In the genomic region with DNA sequence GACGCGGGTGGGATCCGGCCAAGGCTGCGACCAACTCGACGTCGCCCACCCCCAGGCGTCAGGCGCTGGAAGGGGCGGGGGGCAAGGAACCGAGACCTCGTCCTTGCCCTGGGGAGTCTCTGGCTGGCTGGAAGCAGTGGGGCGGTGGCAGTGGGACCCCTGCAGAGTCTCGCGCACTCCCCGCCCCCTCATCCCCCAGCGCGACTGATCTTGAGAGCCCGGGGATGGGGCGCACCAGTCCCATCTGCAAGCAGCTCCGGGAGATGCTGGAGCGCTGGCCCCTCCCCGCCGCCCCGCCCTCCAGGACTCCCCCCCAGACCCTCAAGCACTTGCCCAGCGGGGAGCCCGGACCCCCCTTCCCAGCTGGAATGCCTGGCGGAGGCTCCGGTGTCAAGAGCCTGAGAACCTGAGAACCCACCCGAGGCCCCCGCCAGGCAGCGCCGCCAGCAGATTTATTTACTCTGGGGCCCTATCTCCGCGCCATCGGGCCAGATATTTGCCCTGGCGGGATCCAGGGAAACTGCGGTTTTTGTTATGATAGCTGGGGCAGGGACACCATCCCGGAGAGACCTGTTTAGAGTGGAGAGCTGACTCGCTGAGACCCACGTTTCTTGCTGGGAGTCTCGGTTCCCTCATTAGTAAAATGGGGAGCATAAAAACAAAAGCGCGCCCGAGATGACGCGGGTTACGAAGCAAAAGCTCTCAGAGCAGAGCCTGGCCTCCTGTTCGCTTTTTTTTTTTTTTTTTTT, we compare ENCODE assay signal across 9 cellular contexts. TPM values are rescaled to one million over a fixed set of nuclear protein-coding genes. Genes with fewer than 3 reads are reported as not detected.
DNase-seq lines count a peak whose midpoint lies in the region; ATAC-seq, FAIRE-seq and TF ChIP-seq lines count a peak whose summit lies in the region.
"Had no signal": no experiment of that assay in that cellular context is flagged by ENCODE, and none has a peak within 500 bp of the region (broad histone marks: within the 10 kb centered on the region; RNA-seq: fewer than 3 reads in every experiment).

No MANE protein-coding gene starts in this region.

- peaks cover 79% of the 10 kb centered on the region for H3K27me3 Mint-ChIP-seq in WTC11 (ENCODE audit: low read depth)

- H3K27me3 ChIP-seq in iPS-20b (ENCODE audit: insufficient read depth, low read length) = peaks cover 42% of the 10 kb centered on the region

- no peaks in the 10 kb centered on the region for H3K36me3 ChIP-seq in iPS-20b (ENCODE audit: insufficient read depth, low read depth, low read length)

- FAIRE-seq in urothelium cell line (lab: Jason Lieb, UNC) (no peak), H54 (lab: Jason Lieb, UNC) (no peak)
- FAIRE-seq: bronchial epithelial cell had no signal

- peak; percentile 75 for DNase-seq in ELF-1 (ENCODE audit: low read depth, low spot score)
- DNase-seq in WTC11 (ENCODE audit: low spot score) = peak; percentile 69
- peak; percentile 67 for DNase-seq in urothelium cell line (ENCODE audit: low spot score)
- no peak for DNase-seq in HCEC 1CT
- no peak for DNase-seq in H54 (ENCODE audit: insufficient read length, low spot score)

- H3K4me1 ChIP-seq in iPS-20b (ENCODE audit: insufficient read depth, low read length) = no peaks in the 10 kb centered on the region

- peaks cover 53% of the 10 kb centered on the region for H3K9me3 Mint-ChIP-seq in WTC11

- CTCF ChIA-PET in WTC11 (lab: Charles Lee) = interaction anchor here (0.6 to 2.0 kb wide), 14 partner anchors 11 to 328 kb away, joined by 3 to 11 read pairs (median 3); no protein-coding TSS in a partner anchor

- H3K4me3 Mint-ChIP-seq in WTC11 = peak overlapping the region; percentile 68

- TF ChIP-seq POLR2A in H54 (IDR thresholded peaks at IDR 0.05; ENCODE audit: low read depth, low read length) = no peak

- peaks cover 7% of the 10 kb centered on the region for H3K4me1 Mint-ChIP-seq in WTC11

- ATAC-seq in WTC11 = peak; percentile 45
- no peak for ATAC-seq in GM19397 (IDR thresholded peaks at IDR 0.05; ENCODE audit: unreplicated experiment)

- H3K4me3 ChIP-seq in iPS-20b (ENCODE audit: low read length) = peak overlapping the region; percentile 36; the same call in 1 of the 2 replicates

- no peak overlapping the region for H3K27ac Mint-ChIP-seq in WTC11

- H3K27ac ChIP-seq in 22Rv1 (peak overlapping the region; percentile 92), iPS-20b (ENCODE audit: low read length) (no peak overlapping the region)

- no peak overlapping the region for H3K9ac ChIP-seq in iPS-20b (ENCODE audit: low read depth, low read length)

- peaks cover 20% of the 10 kb centered on the region for H3K9me3 ChIP-seq in iPS-20b (ENCODE audit: insufficient read depth, low read depth, low read length)

- TF ChIP-seq CTCF in 22Rv1 (IDR thresholded peaks at IDR 0.05) = no peak
- TF ChIP-seq CTCF in WTC11 (IDR thresholded peaks at IDR 0.05) = no peak

- POLR2A ChIA-PET in WTC11 (lab: Charles Lee) = interaction anchor here (0.9 to 1.7 kb wide), 3 partner anchors 8 to 12 kb away, joined by 3 to 4 read pairs (median 3); no protein-coding TSS in a partner anchor

- H3K36me3 Mint-ChIP-seq in WTC11 = peaks cover 41% of the 10 kb centered on the region

TF ChIP-seq in WTC11, 78 proteins besides CTCF, POLR2A, EP300 and RAD21:
- TF ChIP-seq NR2C2 (CRISPR knock-in tag; IDR thresholded peaks at IDR 0.05) (no peak), MXD4 (CRISPR knock-in tag; IDR thresholded peaks at IDR 0.05; ENCODE audit: borderline replicate concordance) (no peak), ZBTB21 (CRISPR knock-in tag; IDR thresholded peaks at IDR 0.05; ENCODE audit: borderline replicate concordance) (no peak), CREM (CRISPR knock-in tag; IDR thresholded peaks at IDR 0.05) (no peak), ETV6 (CRISPR knock-in tag; IDR thresholded peaks at IDR 0.05) (no peak), ZNF263 (CRISPR knock-in tag; IDR thresholded peaks at IDR 0.05; ENCODE audit: low read depth) (no peak), SMAD4 (CRISPR knock-in tag; IDR thresholded peaks at IDR 0.05) (no peak), GTF2I (CRISPR knock-in tag; conservative IDR thresholded peaks at IDR 0.05) (no peak), TEAD1 (CRISPR knock-in tag; IDR thresholded peaks at IDR 0.05) (no peak), SP1 (CRISPR knock-in tag; conservative IDR thresholded peaks at IDR 0.05) (no peak), ZNF219 (CRISPR knock-in tag; IDR thresholded peaks at IDR 0.05; ENCODE audit: borderline replicate concordance) (no peak), FOXK1 (CRISPR knock-in tag; IDR thresholded peaks at IDR 0.05) (no peak)
- TF ChIP-seq, protein P1, sequence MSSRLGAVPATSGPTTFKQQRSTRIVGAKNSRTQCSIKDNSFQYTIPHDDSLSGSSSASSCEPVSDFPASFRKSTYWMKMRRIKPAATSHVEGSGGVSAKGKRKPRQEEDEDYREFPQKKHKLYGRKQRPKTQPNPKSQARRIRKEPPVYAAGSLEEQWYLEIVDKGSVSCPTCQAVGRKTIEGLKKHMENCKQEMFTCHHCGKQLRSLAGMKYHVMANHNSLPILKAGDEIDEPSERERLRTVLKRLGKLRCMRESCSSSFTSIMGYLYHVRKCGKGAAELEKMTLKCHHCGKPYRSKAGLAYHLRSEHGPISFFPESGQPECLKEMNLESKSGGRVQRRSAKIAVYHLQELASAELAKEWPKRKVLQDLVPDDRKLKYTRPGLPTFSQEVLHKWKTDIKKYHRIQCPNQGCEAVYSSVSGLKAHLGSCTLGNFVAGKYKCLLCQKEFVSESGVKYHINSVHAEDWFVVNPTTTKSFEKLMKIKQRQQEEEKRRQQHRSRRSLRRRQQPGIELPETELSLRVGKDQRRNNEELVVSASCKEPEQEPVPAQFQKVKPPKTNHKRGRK (CRISPR knock-in tag; IDR thresholded peaks at IDR 0.05; ENCODE audit: borderline replicate concordance) = no peak
- TF ChIP-seq, protein P2, sequence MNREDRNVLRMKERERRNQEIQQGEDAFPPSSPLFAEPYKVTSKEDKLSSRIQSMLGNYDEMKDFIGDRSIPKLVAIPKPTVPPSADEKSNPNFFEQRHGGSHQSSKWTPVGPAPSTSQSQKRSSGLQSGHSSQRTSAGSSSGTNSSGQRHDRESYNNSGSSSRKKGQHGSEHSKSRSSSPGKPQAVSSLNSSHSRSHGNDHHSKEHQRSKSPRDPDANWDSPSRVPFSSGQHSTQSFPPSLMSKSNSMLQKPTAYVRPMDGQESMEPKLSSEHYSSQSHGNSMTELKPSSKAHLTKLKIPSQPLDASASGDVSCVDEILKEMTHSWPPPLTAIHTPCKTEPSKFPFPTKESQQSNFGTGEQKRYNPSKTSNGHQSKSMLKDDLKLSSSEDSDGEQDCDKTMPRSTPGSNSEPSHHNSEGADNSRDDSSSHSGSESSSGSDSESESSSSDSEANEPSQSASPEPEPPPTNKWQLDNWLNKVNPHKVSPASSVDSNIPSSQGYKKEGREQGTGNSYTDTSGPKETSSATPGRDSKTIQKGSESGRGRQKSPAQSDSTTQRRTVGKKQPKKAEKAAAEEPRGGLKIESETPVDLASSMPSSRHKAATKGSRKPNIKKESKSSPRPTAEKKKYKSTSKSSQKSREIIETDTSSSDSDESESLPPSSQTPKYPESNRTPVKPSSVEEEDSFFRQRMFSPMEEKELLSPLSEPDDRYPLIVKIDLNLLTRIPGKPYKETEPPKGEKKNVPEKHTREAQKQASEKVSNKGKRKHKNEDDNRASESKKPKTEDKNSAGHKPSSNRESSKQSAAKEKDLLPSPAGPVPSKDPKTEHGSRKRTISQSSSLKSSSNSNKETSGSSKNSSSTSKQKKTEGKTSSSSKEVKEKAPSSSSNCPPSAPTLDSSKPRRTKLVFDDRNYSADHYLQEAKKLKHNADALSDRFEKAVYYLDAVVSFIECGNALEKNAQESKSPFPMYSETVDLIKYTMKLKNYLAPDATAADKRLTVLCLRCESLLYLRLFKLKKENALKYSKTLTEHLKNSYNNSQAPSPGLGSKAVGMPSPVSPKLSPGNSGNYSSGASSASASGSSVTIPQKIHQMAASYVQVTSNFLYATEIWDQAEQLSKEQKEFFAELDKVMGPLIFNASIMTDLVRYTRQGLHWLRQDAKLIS (CRISPR knock-in tag; IDR thresholded peaks at IDR 0.05; ENCODE audit: borderline replicate concordance) = no peak
- TF ChIP-seq, protein P3, sequence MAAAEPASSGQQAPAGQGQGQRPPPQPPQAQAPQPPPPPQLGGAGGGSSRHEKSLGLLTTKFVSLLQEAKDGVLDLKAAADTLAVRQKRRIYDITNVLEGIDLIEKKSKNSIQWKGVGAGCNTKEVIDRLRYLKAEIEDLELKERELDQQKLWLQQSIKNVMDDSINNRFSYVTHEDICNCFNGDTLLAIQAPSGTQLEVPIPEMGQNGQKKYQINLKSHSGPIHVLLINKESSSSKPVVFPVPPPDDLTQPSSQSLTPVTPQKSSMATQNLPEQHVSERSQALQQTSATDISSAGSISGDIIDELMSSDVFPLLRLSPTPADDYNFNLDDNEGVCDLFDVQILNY (CRISPR knock-in tag; IDR thresholded peaks at IDR 0.05) = no peak
- TF ChIP-seq, protein P4, sequence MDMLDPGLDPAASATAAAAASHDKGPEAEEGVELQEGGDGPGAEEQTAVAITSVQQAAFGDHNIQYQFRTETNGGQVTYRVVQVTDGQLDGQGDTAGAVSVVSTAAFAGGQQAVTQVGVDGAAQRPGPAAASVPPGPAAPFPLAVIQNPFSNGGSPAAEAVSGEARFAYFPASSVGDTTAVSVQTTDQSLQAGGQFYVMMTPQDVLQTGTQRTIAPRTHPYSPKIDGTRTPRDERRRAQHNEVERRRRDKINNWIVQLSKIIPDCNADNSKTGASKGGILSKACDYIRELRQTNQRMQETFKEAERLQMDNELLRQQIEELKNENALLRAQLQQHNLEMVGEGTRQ (CRISPR knock-in tag; IDR thresholded peaks at IDR 0.05) = no peak

RNA-seq across cellular contexts. Expression of a gene that starts 1.2 kb away (rescaled TPM):
- 0.48 to 1.2 TPM (median 0.78 TPM) in 3 replicates for total RNA-seq in WTC11 (2021)
- total RNA-seq: bronchial epithelial cell had no signal

RNA-seq across cellular contexts. Expression of a gene that starts 15.4 kb away (rescaled TPM):
- total RNA-seq in WTC11 (2021) = 28.0 to 30.6 TPM (median 29.6 TPM) in 3 replicates

RNA-seq across cellular contexts. Expression of a gene that starts 43.8 kb away (rescaled TPM):
- 35.2 to 36.4 TPM (median 36.2 TPM) in 3 replicates for total RNA-seq in WTC11 (2021)

Comparison
In these comparisons a context has a peak if more than half of its experiments do, and no peak if none do; other contexts are left out.
1. DNase-seq: peak in ELF-1 (single experiment), WTC11 (single experiment) and urothelium cell line (single experiment); none in HCEC 1CT (single experiment) and H54 (single experiment).